ENCODE assay signal across 8 cellular contexts in the genomic region with DNA sequence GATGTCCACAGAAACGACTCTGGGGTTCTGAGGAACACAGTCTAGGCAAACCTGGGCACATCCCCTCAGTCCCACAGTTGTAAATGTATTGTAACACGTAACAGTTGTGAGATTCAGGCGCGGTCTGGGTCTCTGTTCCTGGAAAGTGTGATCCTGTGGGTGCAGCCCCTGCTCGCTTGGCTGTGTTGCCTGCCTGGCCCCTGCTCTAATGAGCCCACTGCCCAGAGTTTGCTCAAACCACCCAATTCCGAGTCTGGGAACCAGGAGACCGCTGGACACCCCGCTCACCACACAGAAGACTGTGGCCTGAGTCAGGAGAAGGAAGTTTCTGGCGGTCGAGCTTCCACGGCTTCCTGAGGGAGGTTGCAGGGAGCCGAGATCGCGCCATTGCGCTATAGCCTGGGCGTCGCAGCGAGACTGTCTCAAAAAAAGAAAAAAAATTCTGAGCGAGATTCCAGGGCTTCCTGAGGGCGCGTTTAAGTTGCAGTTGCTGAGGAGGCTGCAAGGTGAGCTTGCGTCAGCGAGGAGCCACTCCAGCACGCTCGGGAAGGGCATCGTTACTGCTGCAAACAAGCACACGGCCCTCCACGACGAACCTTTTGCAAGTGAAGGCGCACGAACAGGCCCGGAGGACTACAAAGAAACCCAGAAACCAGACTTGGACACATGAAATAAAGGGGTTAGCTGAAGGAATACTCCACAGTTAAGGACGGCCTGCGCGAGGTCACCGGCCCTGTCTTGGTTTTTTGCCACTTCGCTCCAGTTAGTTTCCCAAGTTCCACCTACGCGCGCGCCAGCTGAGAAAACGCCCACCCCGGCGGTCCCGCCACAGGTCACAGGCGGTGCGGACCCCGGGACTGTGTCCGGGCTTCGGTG. TPM values are rescaled to one million over a fixed set of nuclear protein-coding genes. Genes with fewer than 3 reads are reported as not detected.
DNase-seq lines count a peak whose midpoint lies in the region; ATAC-seq lines count a peak whose summit lies in the region.

No MANE protein-coding gene starts in this region.

- ATAC-seq in GM19463 (IDR thresholded peaks at IDR 0.05; ENCODE audit: unreplicated experiment) (no peak), HG02840 (IDR thresholded peaks at IDR 0.05; ENCODE audit: low FRiP score, unreplicated experiment) (no peak), HG03095 (IDR thresholded peaks at IDR 0.05; ENCODE audit: unreplicated experiment) (no peak)

- peak overlapping the region; percentile 93 for H3K27ac ChIP-seq in CD8-positive, alpha-beta memory T cell (ENCODE audit: low read depth, low read length)

- peaks cover 27 to 41% (median 40%) of the 10 kb centered on the region in 3 donors for H3K4me1 Mint-ChIP-seq in CD8-positive, alpha-beta memory T cell
- peaks cover 52% of the 10 kb centered on the region for H3K4me1 Mint-ChIP-seq in activated naive CD4-positive, alpha-beta T cell treated with anti-CD3 and anti-CD28 coated beads, Interleukin-2, amount 10 ng/mL, durations not matched to agents 7 days and 5 days

- H3K9me3 Mint-ChIP-seq in CD8-positive, alpha-beta memory T cell, result peaks cover 0 to 2% (median 0%) of the 10 kb centered on the region in 5 donors
- H3K9me3 Mint-ChIP-seq in activated naive CD4-positive, alpha-beta T cell treated with anti-CD3 and anti-CD28 coated beads, Interleukin-2, amount 10 ng/mL, durations not matched to agents 7 days and 5 days, result no peaks in the 10 kb centered on the region

- POLR2A ChIA-PET in CD8-positive, alpha-beta memory T cell (lab: Charles Lee), result interaction anchor here (0.5 to 1.0 kb wide), 3 partner anchors 14 to 109 kb away, joined by 3 read pairs; no protein-coding TSS in a partner anchor

- no peak for DNase-seq in CD8-positive, alpha-beta memory T cell
- DNase-seq in Jurkat, Clone E6-1 (ENCODE audit: low read depth, low spot score), result no peak
- peak; percentile 49 for DNase-seq in activated naive CD4-positive, alpha-beta T cell treated with anti-CD3 and anti-CD28 coated beads, Interleukin-2, amount 10 ng/mL, durations not matched to agents 7 days and 5 days
- DNase-seq in stimulated activated CD8-positive, alpha-beta memory T cell treated with anti-CD3 and anti-CD28 coated beads, Interleukin-4, amount 100 ng/mL, for 48 hours, result peak; percentile 59

- H3K9me3 ChIP-seq in CD8-positive, alpha-beta memory T cell (ENCODE audit: low read length), result no peaks in the 10 kb centered on the region
- peaks cover 2% of the 10 kb centered on the region for H3K9me3 ChIP-seq in iPS-18c (ENCODE audit: control insufficient read depth, insufficient read depth, low read length)

- H3K27ac Mint-ChIP-seq in CD8-positive, alpha-beta memory T cell, result peak overlapping the region in 7 of 8 donors; percentile 47 to 96 (median 77)
- H3K27ac Mint-ChIP-seq in activated naive CD4-positive, alpha-beta T cell treated with anti-CD3 and anti-CD28 coated beads, Interleukin-2, amount 10 ng/mL, durations not matched to agents 7 days and 5 days, result peak overlapping the region; percentile 99

- peaks cover 2% of the 10 kb centered on the region for H3K36me3 ChIP-seq in CD8-positive, alpha-beta memory T cell (ENCODE audit: insufficient read depth, low read length)

- H3K4me3 ChIP-seq in CD8-positive, alpha-beta memory T cell (ENCODE audit: low read length), result peak overlapping the region; percentile 95
- peak overlapping the region; percentile 95 for H3K4me3 ChIP-seq in Jurkat, Clone E6-1 (ENCODE audit: low read length)
- peak overlapping the region; percentile 98 for H3K4me3 ChIP-seq in iPS-18c (ENCODE audit: insufficient read depth, low read depth, low read length)

- no peaks in the 10 kb centered on the region for H3K27me3 Mint-ChIP-seq in CD8-positive, alpha-beta memory T cell
- H3K27me3 Mint-ChIP-seq in activated naive CD4-positive, alpha-beta T cell treated with anti-CD3 and anti-CD28 coated beads, Interleukin-2, amount 10 ng/mL, durations not matched to agents 7 days and 5 days, result peaks cover 4% of the 10 kb centered on the region

- CTCF ChIA-PET in CD8-positive, alpha-beta memory T cell (lab: Charles Lee), result no interaction called here
- CTCF ChIA-PET in activated naive CD4-positive, alpha-beta T cell treated with anti-CD3 and anti-CD28 coated beads, Interleukin-2, amount 10 ng/mL, durations not matched to agents 7 days and 5 days (lab: Charles Lee), result interaction anchor here (1.1 to 1.7 kb wide), 3 partner anchors 23 to 179 kb away, joined by 3 to 6 read pairs (median 3); no protein-coding TSS in a partner anchor

- no peaks in the 10 kb centered on the region for H3K27me3 ChIP-seq in CD8-positive, alpha-beta memory T cell (ENCODE audit: insufficient read depth, low read length, poor library complexity, severe bottlenecking)

- peak overlapping the region; percentile 90 to 99 (median 96) for H3K4me3 Mint-ChIP-seq in CD8-positive, alpha-beta memory T cell
- H3K4me3 Mint-ChIP-seq in activated naive CD4-positive, alpha-beta T cell treated with anti-CD3 and anti-CD28 coated beads, Interleukin-2, amount 10 ng/mL, durations not matched to agents 7 days and 5 days, result peak overlapping the region; percentile 90

- H3K36me3 Mint-ChIP-seq in CD8-positive, alpha-beta memory T cell, result peaks cover 0 to 13% (median 5%) of the 10 kb centered on the region in 3 donors
- peaks cover 43% of the 10 kb centered on the region for H3K36me3 Mint-ChIP-seq in activated naive CD4-positive, alpha-beta T cell treated with anti-CD3 and anti-CD28 coated beads, Interleukin-2, amount 10 ng/mL, durations not matched to agents 7 days and 5 days

- peaks cover 26% of the 10 kb centered on the region for H3K4me1 ChIP-seq in CD8-positive, alpha-beta memory T cell (ENCODE audit: insufficient read depth, low read length)

RNA-seq across cellular contexts. Expression of a gene that starts 1.1 kb away (rescaled TPM):
- 10 to 100 TPM; 13.4 to 14.5 TPM for total RNA-seq in CD8-positive, alpha-beta memory T cell
- 0.62 TPM for polyA plus RNA-seq in CD8-positive, alpha-beta memory T cell
- 34.9 TPM for polyA plus RNA-seq in Jurkat, Clone E6-1 (2012; ENCODE audit: insufficient read depth, insufficient read length)

RNA-seq across cellular contexts. Expression of a gene that starts 1.4 kb away (rescaled TPM):
- total RNA-seq in CD8-positive, alpha-beta memory T cell, result 10 to 100 TPM; 54.8 to 60.1 TPM
- polyA plus RNA-seq in CD8-positive, alpha-beta memory T cell, result 27.1 TPM
- 50.2 TPM for polyA plus RNA-seq in Jurkat, Clone E6-1 (2012; ENCODE audit: insufficient read depth, insufficient read length)

RNA-seq across cellular contexts. Expression of a gene that starts 36.4 kb away (rescaled TPM):
- total RNA-seq in CD8-positive, alpha-beta memory T cell, result 10 to 100 TPM; 16.7 to 18.6 TPM
- 21.0 TPM for polyA plus RNA-seq in CD8-positive, alpha-beta memory T cell
- polyA plus RNA-seq in Jurkat, Clone E6-1 (2012; ENCODE audit: insufficient read depth, insufficient read length), result 35.0 TPM

RNA-seq across cellular contexts. Expression of a gene that starts 37.2 kb away (rescaled TPM):
- total RNA-seq in CD8-positive, alpha-beta memory T cell, result 100 to 1,000 TPM; 131 to 133 TPM
- 56.7 TPM for polyA plus RNA-seq in CD8-positive, alpha-beta memory T cell
- polyA plus RNA-seq in Jurkat, Clone E6-1 (2012; ENCODE audit: insufficient read depth, insufficient read length), result 57.1 TPM

Comparison
In these comparisons a context has a peak if more than half of its experiments do, and no peak if none do; other contexts are left out.
1. DNase-seq: peak in activated naive CD4-positive, alpha-beta T cell treated with anti-CD3 and anti-CD28 coated beads, Interleukin-2, amount 10 ng/mL, durations not matched to agents 7 days and 5 days (single experiment) and stimulated activated CD8-positive, alpha-beta memory T cell treated with anti-CD3 and anti-CD28 coated beads, Interleukin-4, amount 100 ng/mL, for 48 hours (single experiment); none in CD8-positive, alpha-beta memory T cell (0 of 5) and Jurkat, Clone E6-1 (single experiment).
2. Peak in every context shown above with its lines, with median percentiles within 50 percentile points of each other: H3K4me3 ChIP-seq.